Comparison of ENCODE assay signal across 13 cellular contexts in the genomic region with DNA sequence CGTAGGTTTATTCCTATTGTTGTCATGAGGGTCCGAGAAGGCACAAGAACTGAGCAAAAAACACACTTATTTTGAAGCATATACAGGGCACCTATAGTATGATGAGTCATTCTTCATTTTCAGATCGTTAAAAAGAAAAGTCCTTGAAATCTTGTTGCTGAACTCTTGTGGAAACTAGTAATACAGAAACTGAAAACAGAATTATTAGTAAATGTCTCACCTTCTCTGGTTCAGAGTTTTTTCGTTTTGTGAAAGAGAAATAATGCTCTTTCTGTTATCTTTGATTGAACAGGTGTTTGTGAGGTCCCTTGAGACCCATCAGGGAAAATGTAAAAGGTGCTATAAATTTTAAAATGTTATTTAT.
DNase-seq lines count a peak whose midpoint lies in the region; ATAC-seq lines count a peak whose summit lies in the region.
"Had no signal": no experiment of that assay in that cellular context is flagged by ENCODE, and none has a peak within 500 bp of the region (broad histone marks: within the 10 kb centered on the region; RNA-seq: fewer than 3 reads in every experiment).

No MANE protein-coding gene starts in this region.

- intact Hi-C loops in activated CD4-positive, alpha-beta memory T cell treated with anti-CD3 and anti-CD28 coated beads for 36 hours (cut with micrococcal nuclease): loop anchor here (1.0 to 5.0 kb wide), 8 partner anchors 27 to 674 kb away; no protein-coding TSS in a partner anchor

- H3K4me1 ChIP-seq in HAP-1: no peaks in the 10 kb centered on the region

- in situ Hi-C loops in HAP-1 (cut with MboI; ENCODE audit: low sequenced_read_pairs): no loop called here
- in situ Hi-C loops in ACHN (cut with HindIII; ENCODE audit: low pct_ligation_motif_present, low pct_unique_long_range_greater_than_20kb, low sequenced_read_pairs): no loop called here

- CTCF ChIA-PET in activated CD4-positive, alpha-beta memory T cell treated with anti-CD3 and anti-CD28 coated beads, Interleukin-2, amount 10 ng/mL, durations not matched to agents 7 days and 5 days (lab: Charles Lee): no interaction called here
- CTCF ChIA-PET in activated CD4-positive, alpha-beta memory T cell treated with anti-CD3 and anti-CD28 coated beads for 36 hours (lab: Charles Lee): interaction anchor here (2.1 kb wide), 1 partner anchor 39 kb away, joined by 14 read pairs; no protein-coding TSS in a partner anchor

- H3K27ac Mint-ChIP-seq in activated CD4-positive, alpha-beta memory T cell treated with anti-CD3 and anti-CD28 coated beads, Interleukin-2, amount 10 ng/mL, durations not matched to agents 7 days and 5 days: peak overlapping the region; percentile 57
- H3K27ac Mint-ChIP-seq in activated CD4-positive, alpha-beta memory T cell treated with anti-CD3 and anti-CD28 coated beads for 36 hours: no peak overlapping the region
- H3K27ac Mint-ChIP-seq: activated T-helper 2 cell treated with anti-CD3 and anti-CD28 coated beads, Interferon-gamma antibody, Interleukin-2, Interleukin-4, amounts not matched to agents 10 μg/mL and 5 μg/mL and 100 μg/mL, durations not matched to agents 14 hours and 24 hours and 36 hours; effector memory CD8-positive, alpha-beta T cell had no signal

- no peaks in the 10 kb centered on the region for H3K9me3 Mint-ChIP-seq in activated CD4-positive, alpha-beta memory T cell treated with anti-CD3 and anti-CD28 coated beads, Interleukin-2, amount 10 ng/mL, durations not matched to agents 7 days and 5 days
- H3K9me3 Mint-ChIP-seq in activated CD4-positive, alpha-beta memory T cell treated with anti-CD3 and anti-CD28 coated beads for 36 hours: peaks cover 5% of the 10 kb centered on the region
- H3K9me3 Mint-ChIP-seq: activated T-helper 2 cell treated with anti-CD3 and anti-CD28 coated beads, Interferon-gamma antibody, Interleukin-2, Interleukin-4, amounts not matched to agents 10 μg/mL and 5 μg/mL and 100 μg/mL, durations not matched to agents 14 hours and 24 hours and 36 hours; effector memory CD8-positive, alpha-beta T cell; naive thymus-derived CD4-positive, alpha-beta T cell had no signal

- peaks cover 22% of the 10 kb centered on the region for H3K36me3 Mint-ChIP-seq in activated CD4-positive, alpha-beta memory T cell treated with anti-CD3 and anti-CD28 coated beads, Interleukin-2, amount 10 ng/mL, durations not matched to agents 7 days and 5 days (ENCODE audit: low read depth)
- no peaks in the 10 kb centered on the region for H3K36me3 Mint-ChIP-seq in activated CD4-positive, alpha-beta memory T cell treated with anti-CD3 and anti-CD28 coated beads for 36 hours

- H3K4me3 Mint-ChIP-seq in activated CD4-positive, alpha-beta memory T cell treated with anti-CD3 and anti-CD28 coated beads, Interleukin-2, amount 10 ng/mL, durations not matched to agents 7 days and 5 days: no peak overlapping the region
- no peak overlapping the region for H3K4me3 Mint-ChIP-seq in activated CD4-positive, alpha-beta memory T cell treated with anti-CD3 and anti-CD28 coated beads for 36 hours
- H3K4me3 Mint-ChIP-seq: effector memory CD8-positive, alpha-beta T cell had no signal

- ATAC-seq in GM21447 (IDR thresholded peaks at IDR 0.05; ENCODE audit: unreplicated experiment) (peak; percentile 96), HG03097 (IDR thresholded peaks at IDR 0.05; ENCODE audit: low FRiP score, unreplicated experiment) (peak; percentile 89)
- ATAC-seq: effector memory CD8-positive, alpha-beta T cell; naive thymus-derived CD4-positive, alpha-beta T cell had no signal

- peaks cover 37% of the 10 kb centered on the region for H3K4me1 Mint-ChIP-seq in activated CD4-positive, alpha-beta memory T cell treated with anti-CD3 and anti-CD28 coated beads, Interleukin-2, amount 10 ng/mL, durations not matched to agents 7 days and 5 days
- peaks cover 32% of the 10 kb centered on the region for H3K4me1 Mint-ChIP-seq in activated CD4-positive, alpha-beta memory T cell treated with anti-CD3 and anti-CD28 coated beads for 36 hours (ENCODE audit: low read depth)

- peak overlapping the region; percentile 13 for H3K27ac ChIP-seq in angular gyrus (ENCODE audit: low read depth, low read length)

- H3K9me3 ChIP-seq in HAP-1: no peaks in the 10 kb centered on the region

- H3K27me3 Mint-ChIP-seq in activated CD4-positive, alpha-beta memory T cell treated with anti-CD3 and anti-CD28 coated beads, Interleukin-2, amount 10 ng/mL, durations not matched to agents 7 days and 5 days: peaks cover 6% of the 10 kb centered on the region
- peaks cover 30% of the 10 kb centered on the region for H3K27me3 Mint-ChIP-seq in activated CD4-positive, alpha-beta memory T cell treated with anti-CD3 and anti-CD28 coated beads for 36 hours

- DNase-seq in activated CD4-positive, alpha-beta memory T cell treated with anti-CD3 and anti-CD28 coated beads, Interleukin-2, amount 10 ng/mL, durations not matched to agents 7 days and 5 days: no peak
- no peak for DNase-seq in activated CD4-positive, alpha-beta memory T cell treated with anti-CD3 and anti-CD28 coated beads for 36 hours
- DNase-seq in anterior cingulate cortex (lab: John Stamatoyannopoulos, UW): no peak
- no peak for DNase-seq in HAP-1 (ENCODE audit: low spot score in 2 of 2)
- DNase-seq in ACHN: no peak
- DNase-seq: effector memory CD8-positive, alpha-beta T cell; GF-D8; naive thymus-derived CD4-positive, alpha-beta T cell; stimulated activated CD4-positive, alpha-beta T cell treated with anti-CD3 and anti-CD28 coated beads, Interleukin-2, amount 100 ng/mL, for 24 hours had no signal

- POLR2A ChIA-PET in activated CD4-positive, alpha-beta memory T cell treated with anti-CD3 and anti-CD28 coated beads, Interleukin-2, amount 10 ng/mL, durations not matched to agents 7 days and 5 days (lab: Charles Lee): no interaction called here
- POLR2A ChIA-PET in activated CD4-positive, alpha-beta memory T cell treated with anti-CD3 and anti-CD28 coated beads for 36 hours (lab: Charles Lee): no interaction called here

- H3K4me3 ChIP-seq in HAP-1: no peak overlapping the region

- H3K36me3 ChIP-seq in HAP-1 (replicated peaks): no peaks in the 10 kb centered on the region

- no peaks in the 10 kb centered on the region for H3K27me3 ChIP-seq in HAP-1 (ENCODE audit: low read depth)
